17 cellular contexts compared by ENCODE assay signal in genomic region chr2:17747684-17748452, GRCh38. TPM values are rescaled to one million over a fixed set of nuclear protein-coding genes. Genes with fewer than 3 reads are reported as not detected.
A peak's percentile ranks its signal among the peaks of the same experiment; 100 is the strongest.
DNase-seq lines count a peak whose midpoint lies in the region; ATAC-seq, FAIRE-seq and TF ChIP-seq lines count a peak whose summit lies in the region.
"Had no signal": no experiment of that assay in that cellular context is flagged by ENCODE, and none has a peak within 500 bp of the region (broad histone marks: within the 10 kb centered on the region; RNA-seq: fewer than 3 reads in every experiment).

No MANE protein-coding gene starts in this region.

- intact Hi-C loops in mammary epithelial cell (cut with micrococcal nuclease) = no loop called here
- intact Hi-C loops in pancreas (cut with DNase I) = no loop called here

- H3K27ac ChIP-seq in HUES64 (ENCODE audit: low read depth, low read length) (peak overlapping the region; percentile 89), mammary epithelial cell (ENCODE audit: insufficient read depth, low read depth, low read length) (no peak overlapping the region), pancreas (no peak overlapping the region)

- no peak overlapping the region for H3K4me3 Mint-ChIP-seq in activated naive CD4-positive, alpha-beta T cell treated with anti-CD3 and anti-CD28 coated beads, Interleukin-2, amount 10 ng/mL, durations not matched to agents 7 days and 5 days
- H3K4me3 Mint-ChIP-seq: dendritic cell treated with granulocyte-macrophage colony-stimulating factor and Interleukin-4, amounts not matched to agents 40 ng/mL and 50 ng/mL, for 4 days; memory B cell had no signal

- H3K4me3 ChIP-seq in HUES64 (ENCODE audit: low read length) = peak overlapping the region; percentile 29
- no peak overlapping the region for H3K4me3 ChIP-seq in mammary epithelial cell (replicated peaks in 1 of 3; ENCODE audit: insufficient read depth in 1 of 3, low read depth in 2 of 3, low read length in 3 of 3)
- H3K4me3 ChIP-seq in pancreas = no peak overlapping the region

- dilution Hi-C loops in mammary epithelial cell (cut with HindIII; ENCODE audit: low sequenced_read_pairs) = no loop called here

- H3K4me2 ChIP-seq in mammary epithelial cell (ENCODE audit: insufficient read depth, low read depth, low read length) = no peak overlapping the region

- H3K36me3 Mint-ChIP-seq in activated naive CD4-positive, alpha-beta T cell treated with anti-CD3 and anti-CD28 coated beads, Interleukin-2, amount 10 ng/mL, durations not matched to agents 7 days and 5 days = peaks cover 22% of the 10 kb centered on the region

- in situ Hi-C loops in Caki2 (cut with HindIII; ENCODE audit: low pct_unique_long_range_greater_than_20kb, low sequenced_read_pairs) = no loop called here
- in situ Hi-C loops in mammary epithelial cell (cut with MboI; ENCODE audit: low sequenced_read_pairs in 2 of 2) = no loop called here

- H3K4me1 Mint-ChIP-seq in activated naive CD4-positive, alpha-beta T cell treated with anti-CD3 and anti-CD28 coated beads, Interleukin-2, amount 10 ng/mL, durations not matched to agents 7 days and 5 days = peaks cover 36% of the 10 kb centered on the region

- WGBS in HUES64 = 86% methylated on average over 3 of the region's 4 CpGs
- 71% methylated on average over 4 of the region's 4 CpGs for WGBS in mammary epithelial cell (ENCODE audit: low coverage, missing lambda C conversion rate)
- WGBS in pancreas, 2 donors = 84 to 86% methylated on average over 4 of the region's 4 CpGs

- no peak overlapping the region for H3K27ac Mint-ChIP-seq in activated naive CD4-positive, alpha-beta T cell treated with anti-CD3 and anti-CD28 coated beads, Interleukin-2, amount 10 ng/mL, durations not matched to agents 7 days and 5 days
- H3K27ac Mint-ChIP-seq: dendritic cell treated with granulocyte-macrophage colony-stimulating factor and Interleukin-4, amounts not matched to agents 40 ng/mL and 50 ng/mL, for 4 days; memory B cell had no signal

- H4K20me1 ChIP-seq in mammary epithelial cell (ENCODE audit: insufficient read depth, low read length) = no peaks in the 10 kb centered on the region

- no TSS peak for BruUV-seq in mammary epithelial cell (replicated peaks; lab: Mats Ljungman, UMichigan)

- H2AFZ ChIP-seq in mammary epithelial cell (ENCODE audit: low read depth, low read length) = no peak overlapping the region

- H3K9me3 ChIP-seq in HUES64 (ENCODE audit: insufficient read depth, low read depth, low read length) (no peaks in the 10 kb centered on the region), mammary epithelial cell (replicated peaks; ENCODE audit: insufficient read depth, low read length) (no peaks in the 10 kb centered on the region), pancreas (no peaks in the 10 kb centered on the region)

- H3K9me3 Mint-ChIP-seq in activated naive CD4-positive, alpha-beta T cell treated with anti-CD3 and anti-CD28 coated beads, Interleukin-2, amount 10 ng/mL, durations not matched to agents 7 days and 5 days = no peaks in the 10 kb centered on the region
- H3K9me3 Mint-ChIP-seq: dendritic cell treated with granulocyte-macrophage colony-stimulating factor and Interleukin-4, amounts not matched to agents 40 ng/mL and 50 ng/mL, for 4 days; memory B cell had no signal

- CTCF ChIA-PET in mammary epithelial cell (lab: Charles Lee; ENCODE audit: low non-redundant PET) = no interaction called here
- CTCF ChIA-PET in activated naive CD4-positive, alpha-beta T cell treated with anti-CD3 and anti-CD28 coated beads, Interleukin-2, amount 10 ng/mL, durations not matched to agents 7 days and 5 days (lab: Charles Lee) = interaction anchor here (2.0 kb wide), 1 partner anchor 28 kb away, joined by 5 read pairs; no protein-coding TSS in a partner anchor

- DNase-seq in Caki2 (ENCODE audit: low read depth) (peak; percentile 72), mammary epithelial cell (peak; percentile 51), iris pigment epithelial cell (ENCODE audit: low read depth) (peak; percentile 55), pancreas (no peak), foreskin melanocyte (no peak)
- no peak for DNase-seq in activated naive CD4-positive, alpha-beta T cell treated with anti-CD3 and anti-CD28 coated beads, Interleukin-2, amount 10 ng/mL, durations not matched to agents 7 days and 5 days
- DNase-seq: activated gamma-delta T cell treated with Interleukin-2 at 50 U/mL for 16 hours; KG1; NCI-H510A treated with DMSO at 0.1 percent for 48 hours; stimulated activated CD4-positive, alpha-beta T cell treated with anti-CD3 and anti-CD28 coated beads, Interleukin-4, amount 100 ng/mL, for 1 hour; SW 1271; trophoblast cell had no signal

- FAIRE-seq in pancreas (lab: Jason Lieb, UNC) = no peak

- H3K27me3 Mint-ChIP-seq in activated naive CD4-positive, alpha-beta T cell treated with anti-CD3 and anti-CD28 coated beads, Interleukin-2, amount 10 ng/mL, durations not matched to agents 7 days and 5 days = no peaks in the 10 kb centered on the region
- H3K27me3 Mint-ChIP-seq: dendritic cell treated with granulocyte-macrophage colony-stimulating factor and Interleukin-4, amounts not matched to agents 40 ng/mL and 50 ng/mL, for 4 days; memory B cell had no signal

- H3K27me3 ChIP-seq in HUES64 (ENCODE audit: insufficient read depth, low read length) = no peaks in the 10 kb centered on the region
- H3K27me3 ChIP-seq in mammary epithelial cell (ENCODE audit: insufficient read depth, low read length) = no peaks in the 10 kb centered on the region
- no peaks in the 10 kb centered on the region for H3K27me3 ChIP-seq in pancreas

- H3K36me3 ChIP-seq in HUES64 (ENCODE audit: insufficient read depth, low read length) (peaks cover 32% of the 10 kb centered on the region), mammary epithelial cell (ENCODE audit: insufficient read depth, low read length) (peaks cover 6% of the 10 kb centered on the region), pancreas (no peaks in the 10 kb centered on the region)

- ATAC-seq in pancreas = no peak
- ATAC-seq in GM21737 (IDR thresholded peaks at IDR 0.05; ENCODE audit: unreplicated experiment) = no peak
- ATAC-seq: sciatic nerve had no signal

- TF ChIP-seq CTCF in mammary epithelial cell (conservative IDR thresholded peaks at IDR 0.05 in 1 of 2, IDR thresholded peaks at IDR 0.05 in 1 of 2; ENCODE audit: extremely low read depth in 1 of 2, insufficient read depth in 1 of 2, low read depth in 1 of 2, low read length in 2 of 2) (no peak), pancreas (IDR thresholded peaks at IDR 0.05) (no peak)

- H3K79me2 ChIP-seq in mammary epithelial cell (ENCODE audit: insufficient read depth, low read length) = peaks cover 75% of the 10 kb centered on the region

- H3K9ac ChIP-seq in HUES64 (ENCODE audit: low read depth, low read length) (no peak overlapping the region), mammary epithelial cell (ENCODE audit: insufficient read depth, low read length) (no peak overlapping the region)

- peaks cover 38% of the 10 kb centered on the region for H3K4me1 ChIP-seq in HUES64 (ENCODE audit: insufficient read depth, low read length)
- H3K4me1 ChIP-seq in mammary epithelial cell (ENCODE audit: insufficient read depth, low read length) = peaks cover 16% of the 10 kb centered on the region
- peaks cover 0 to 11% (median 0%) of the 10 kb centered on the region in 3 donors for H3K4me1 ChIP-seq in pancreas

RNA-seq across cellular contexts. Expression of gene SMC6, which starts 5.7 kb away (rescaled TPM):
- total RNA-seq in Caki2 (2014; rRNA removed; shearing (Covaris generic); ENCODE audit: low replicate concordance) = 5.9 and 10.7 TPM in 2 replicates
- 28.8 TPM for polyA plus RNA-seq in HUES64 (2013, experiment 1 of 2)
- 32.3 TPM for polyA plus RNA-seq in HUES64 (2013, experiment 2 of 2)
- 10 to 100 TPM; 23.0 to 32.8 TPM for total RNA-seq in mammary epithelial cell
- 10.3 TPM for polyA plus RNA-seq in mammary epithelial cell
- polyA minus RNA-seq in mammary epithelial cell = 12.0 TPM
- total RNA-seq in pancreas = 1 to 10 TPM; 3.0 to 8.0 (median 4.8) TPM
- polyA plus RNA-seq in pancreas = 1 to 10 TPM; 3.5 to 7.0 TPM

RNA-seq across cellular contexts. Expression of gene GEN1, which starts 6.1 kb away (rescaled TPM):
- total RNA-seq in Caki2 (2014; rRNA removed; shearing (Covaris generic); ENCODE audit: low replicate concordance) = 5.5 and 18.9 TPM in 2 replicates
- 12.4 TPM for polyA plus RNA-seq in HUES64 (2013, experiment 1 of 2)
- 12.1 TPM for polyA plus RNA-seq in HUES64 (2013, experiment 2 of 2)
- 10 to 100 TPM; 10.0 to 27.3 TPM for total RNA-seq in mammary epithelial cell
- polyA plus RNA-seq in mammary epithelial cell = 7.4 TPM
- 23.6 TPM for polyA minus RNA-seq in mammary epithelial cell
- total RNA-seq in pancreas = 1 to 10 TPM; 1.4 to 5.0 (median 2.6) TPM
- polyA plus RNA-seq in pancreas = 1 to 10 TPM; 2.1 to 2.5 TPM

Comparison
In these comparisons a context has a peak if more than half of its experiments do, and no peak if none do; other contexts are left out.
1. DNase-seq: peak in Caki2 (single experiment), mammary epithelial cell (single experiment) and iris pigment epithelial cell (single experiment); none in pancreas (0 of 6), foreskin melanocyte (single experiment) and activated naive CD4-positive, alpha-beta T cell treated with anti-CD3 and anti-CD28 coated beads, Interleukin-2, amount 10 ng/mL, durations not matched to agents 7 days and 5 days (single experiment).